19 cellular contexts compared by ENCODE assay signal in genomic region chr11:112826026-112826425, GRCh38.
"Had no signal": no experiment of that assay in that cellular context is flagged by ENCODE, and none has a peak within 500 bp of the region (broad histone marks: within the 10 kb centered on the region; RNA-seq: fewer than 3 reads in every experiment).

No MANE protein-coding gene starts in this region.

- DNase-seq: cortex of kidney; dorsolateral prefrontal cortex; effector memory CD4-positive, alpha-beta T cell; esophagus squamous epithelium; foreskin fibroblast; glutamatergic neuron; kidney glomerular epithelial cell; mammary epithelial cell; mucosa of descending colon; naive thymus-derived CD8-positive, alpha-beta T cell; posterior cingulate gyrus; stimulated activated naive CD4-positive, alpha-beta T cell; stomach; substantia nigra had no signal

- H3K27ac ChIP-seq: dorsolateral prefrontal cortex, esophagus squamous epithelium, gastroesophageal sphincter, skin epidermis, stomach, thoracic aorta had no signal

- FAIRE-seq: urothelium cell line had no signal

- H3K27me3 ChIP-seq: dorsolateral prefrontal cortex, gastroesophageal sphincter, stomach had no signal

- H3K4me1 ChIP-seq: esophagus squamous epithelium had no signal

- H3K9me3 ChIP-seq: esophagus squamous epithelium, gastroesophageal sphincter, mucosa of descending colon, thoracic aorta had no signal

- H3K4me3 ChIP-seq: dorsolateral prefrontal cortex, esophagus squamous epithelium, gastroesophageal sphincter, mucosa of descending colon, skin epidermis, stomach, thoracic aorta had no signal

- H3K36me3 ChIP-seq: esophagus squamous epithelium, gastroesophageal sphincter, stomach, thoracic aorta had no signal

- ATAC-seq: gastroesophageal sphincter; mucosa of descending colon; naive thymus-derived CD8-positive, alpha-beta T cell; sciatic nerve had no signal
